ENCODE assay signal across 11 cellular contexts in the genomic region with DNA sequence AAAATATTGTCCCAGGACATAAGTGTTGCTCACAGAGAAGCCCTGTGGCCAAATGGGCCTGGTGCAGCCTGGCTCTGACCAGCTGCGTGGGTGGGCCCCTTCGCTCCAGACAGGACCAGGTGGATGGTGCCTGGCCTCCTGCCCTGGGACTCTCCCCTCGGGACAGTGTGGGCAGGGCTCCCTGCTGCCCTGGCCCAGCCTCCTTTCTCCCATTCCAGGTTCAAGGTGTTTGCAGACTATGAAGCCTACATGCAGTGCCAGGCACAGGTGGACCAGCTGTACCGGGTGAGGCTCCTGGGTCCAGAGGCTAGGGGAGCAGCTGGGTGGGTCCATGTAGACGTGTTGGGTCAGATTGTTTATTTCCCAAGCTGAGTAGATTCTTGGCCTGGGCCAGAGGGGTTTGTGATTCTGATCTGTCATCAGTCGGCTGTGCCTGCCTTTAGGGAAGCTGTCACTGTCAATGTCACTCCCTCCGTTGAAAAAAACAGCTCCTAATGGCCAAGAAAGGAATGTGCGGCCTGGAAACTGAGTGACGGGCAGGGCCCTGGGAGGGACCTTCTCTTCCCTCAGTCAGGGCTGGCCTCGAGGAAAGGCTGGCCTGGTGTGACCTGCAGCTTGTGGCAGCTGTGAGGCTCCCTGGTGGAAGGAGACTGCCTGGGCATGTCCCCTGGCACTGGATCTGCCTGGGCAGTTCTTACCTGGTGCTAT. TPM values are rescaled to one million over a fixed set of nuclear protein-coding genes. Genes with fewer than 3 reads are reported as not detected.
DNase-seq lines count a peak whose midpoint lies in the region; ATAC-seq and TF ChIP-seq lines count a peak whose summit lies in the region.
"Had no signal": no experiment of that assay in that cellular context is flagged by ENCODE, and none has a peak within 500 bp of the region (broad histone marks: within the 10 kb centered on the region; RNA-seq: fewer than 3 reads in every experiment).

No MANE protein-coding gene starts in this region.

- H3K36me3 ChIP-seq in WERI-Rb-1 = peaks cover 69% of the 10 kb centered on the region
- peaks cover 54% of the 10 kb centered on the region for H3K36me3 ChIP-seq in left ventricle myocardium inferior
- H3K36me3 ChIP-seq in gastrocnemius medialis = peaks cover 0 to 9% of the 10 kb centered on the region in 2 donors
- H3K36me3 ChIP-seq: uterus had no signal

- H3K9me3 ChIP-seq in WERI-Rb-1 (ENCODE audit: severe bottlenecking) = no peaks in the 10 kb centered on the region
- H3K9me3 ChIP-seq in left ventricle myocardium inferior (replicated peaks) = no peaks in the 10 kb centered on the region
- no peaks in the 10 kb centered on the region for H3K9me3 ChIP-seq in gastrocnemius medialis
- H3K9me3 ChIP-seq: uterus had no signal

- H3K27me3 ChIP-seq in WERI-Rb-1 (ENCODE audit: insufficient read depth, low read depth, severe bottlenecking) (no peaks in the 10 kb centered on the region), left ventricle myocardium inferior (ENCODE audit: low read depth) (no peaks in the 10 kb centered on the region), gastrocnemius medialis (no peaks in the 10 kb centered on the region)
- H3K27me3 ChIP-seq: uterus had no signal

- ATAC-seq in gastrocnemius medialis = peak; percentile 79 to 84
- ATAC-seq in HG02763 (IDR thresholded peaks at IDR 0.05; ENCODE audit: unreplicated experiment) = no peak
- ATAC-seq in GM21717 (IDR thresholded peaks at IDR 0.05; ENCODE audit: unreplicated experiment) = no peak
- ATAC-seq in HG03039 (IDR thresholded peaks at IDR 0.05; ENCODE audit: unreplicated experiment) = no peak

- peak; percentile 33 for DNase-seq in EH (ENCODE audit: low read depth)
- peak; percentile 60 for DNase-seq in WERI-Rb-1
- peak; percentile 65 for DNase-seq in left ventricle myocardium inferior
- DNase-seq in gastrocnemius medialis = peak; percentile 80 to 88
- DNase-seq in epidermal melanocyte (ENCODE audit: insufficient read length, low spot score) = no peak
- DNase-seq: amniotic stem cell, DMS79, uterus had no signal

- TF ChIP-seq CTCF in WERI-Rb-1 (IDR thresholded peaks at IDR 0.05; ENCODE audit: low read depth, low read length) = no peak
- TF ChIP-seq CTCF in left ventricle myocardium inferior (IDR thresholded peaks at IDR 0.05; ENCODE audit: borderline replicate concordance) = no peak
- TF ChIP-seq CTCF in gastrocnemius medialis (IDR thresholded peaks at IDR 0.05 in 4 of 5, conservative IDR thresholded peaks at IDR 0.05 in 1 of 5) = peak in 3 of 5 experiments; percentile 18 to 40 (median 20)

- intact Hi-C loops in left ventricle myocardium inferior (cut with micrococcal nuclease) (no loop called here), gastrocnemius medialis (cut with DNase I; ENCODE audit: low total_unique reads) (loop anchor here (2.0 kb wide), 2 partner anchors 47 to 103 kb away; partner anchors contain the start of gene PYGB)

- no peak for TF ChIP-seq POLR2A in gastrocnemius medialis (IDR thresholded peaks at IDR 0.05)

- H3K4me3 ChIP-seq in WERI-Rb-1 (ENCODE audit: low read depth, low read length) = no peak overlapping the region
- H3K4me3 ChIP-seq in left ventricle myocardium inferior = no peak overlapping the region
- no peak overlapping the region for H3K4me3 ChIP-seq in gastrocnemius medialis
- H3K4me3 ChIP-seq: uterus had no signal

- peak overlapping the region; percentile 66 for H3K27ac ChIP-seq in WERI-Rb-1
- H3K27ac ChIP-seq in left ventricle myocardium inferior (replicated peaks) = peak overlapping the region; percentile 82
- peak overlapping the region; percentile 46 to 85 (median 65) for H3K27ac ChIP-seq in gastrocnemius medialis
- H3K27ac ChIP-seq: uterus had no signal

- in situ Hi-C loops in gastrocnemius medialis (cut with MboI; ENCODE audit: low sequenced_read_pairs in 4 of 4) = loop anchor here in 2 of 4 donors (10.0 to 25.0 kb wide), 3 partner anchors 99 to 308 kb away; partner anchors contain the start of genes ABHD12 (in 2 of the 2), APMAP (in 1 of the 2) and ENTPD6 (in 1 of the 2)

- H3K4me1 ChIP-seq in left ventricle myocardium inferior = peaks cover 75% of the 10 kb centered on the region
- peaks cover 26 to 32% of the 10 kb centered on the region in 2 donors for H3K4me1 ChIP-seq in gastrocnemius medialis
- H3K4me1 ChIP-seq: uterus had no signal

RNA-seq across cellular contexts. Expression of gene PYGB, which starts 47.7 kb away (rescaled TPM):
- total RNA-seq in left ventricle myocardium inferior (218 TPM), gastrocnemius medialis (10 to 100 TPM; 13.6 to 50.7 (median 27.0) TPM)

Comparison
In these comparisons a context has a peak if more than half of its experiments do, and no peak if none do; other contexts are left out.
1. CTCF ChIP-seq: peak in gastrocnemius medialis (3 of 5); none in WERI-Rb-1 (single experiment) and left ventricle myocardium inferior (single experiment).
2. ATAC-seq: peak in gastrocnemius medialis (2 of 2); none in HG02763 (single experiment), GM21717 (single experiment) and HG03039 (single experiment).
3. Peak in every context shown above with its lines, with median percentiles within 50 percentile points of each other: H3K27ac ChIP-seq.